Comparison of ENCODE assay signal across 8 cellular contexts in the genomic region with DNA sequence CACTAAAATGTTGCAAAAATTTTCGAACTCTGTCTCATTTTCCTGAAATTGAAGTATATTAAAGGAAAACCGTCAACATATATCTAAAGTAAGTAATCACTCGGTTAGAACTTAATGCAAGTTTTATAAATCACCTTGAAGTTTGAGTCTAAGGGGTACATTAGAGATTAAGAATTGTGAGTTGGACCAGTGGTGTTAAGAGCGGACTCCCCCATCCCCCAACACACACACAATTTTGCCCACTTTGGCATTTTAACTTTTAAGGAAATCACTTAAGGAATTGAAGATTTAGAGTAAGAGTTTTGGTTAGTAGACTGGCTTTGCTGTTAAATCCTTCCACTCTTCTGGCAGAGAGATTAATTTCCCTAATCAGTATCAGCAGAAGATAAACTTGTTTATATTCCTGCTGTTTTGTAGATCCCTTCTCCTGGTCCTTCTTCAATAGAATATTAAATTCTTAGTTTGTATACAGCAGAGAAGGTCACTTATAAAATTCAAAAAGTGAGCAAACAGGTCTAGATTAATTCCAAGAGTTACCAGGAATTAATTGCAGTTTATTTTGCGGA. TPM values are rescaled to one million over a fixed set of nuclear protein-coding genes. Genes with fewer than 3 reads are reported as not detected.
DNase-seq lines count a peak whose midpoint lies in the region; ATAC-seq, FAIRE-seq and TF ChIP-seq lines count a peak whose summit lies in the region.

No MANE protein-coding gene starts in this region.

- TF ChIP-seq RAD21 in K562 (CRISPR knock-in tag; conservative IDR thresholded peaks at IDR 0.05 in 1 of 2, IDR thresholded peaks at IDR 0.05 in 1 of 2): no peak

- H3K9me3 ChIP-seq in left ventricle myocardium inferior (replicated peaks): no peaks in the 10 kb centered on the region
- no peaks in the 10 kb centered on the region for H3K9me3 ChIP-seq in K562 (replicated peaks; ENCODE audit: control insufficient read depth, insufficient read depth, low read depth, low read length)
- no peaks in the 10 kb centered on the region for H3K9me3 ChIP-seq in vagina

- TSS peak; percentile 41 for BruUV-seq in K562 (replicated peaks; lab: Mats Ljungman, UMichigan)

- TF ChIP-seq EP300 in K562 (IDR thresholded peaks at IDR 0.05; ENCODE audit: low read length): no peak

- ATAC-seq in left cardiac atrium (no peak), K562 (no peak), GM18870 (IDR thresholded peaks at IDR 0.05; ENCODE audit: unreplicated experiment) (no peak), HG02840 (IDR thresholded peaks at IDR 0.05; ENCODE audit: low FRiP score, unreplicated experiment) (no peak)

- no peak for TF ChIP-seq CTCF in left ventricle myocardium inferior (IDR thresholded peaks at IDR 0.05; ENCODE audit: borderline replicate concordance)
- TF ChIP-seq CTCF in K562 (IDR thresholded peaks at IDR 0.05 in 2 of 3, conservative IDR thresholded peaks at IDR 0.05 in 1 of 3; ENCODE audit: insufficient read depth in 2 of 3, low read depth in 1 of 3, low read length in 3 of 3): no peak
- no peak for TF ChIP-seq CTCF in vagina (IDR thresholded peaks at IDR 0.05)

- H3K4me1 ChIP-seq in left ventricle myocardium inferior: peaks cover 67% of the 10 kb centered on the region
- H3K4me1 ChIP-seq in K562 (replicated peaks in 1 of 2; ENCODE audit: control insufficient read depth in 2 of 2, insufficient read depth in 2 of 2, low read length in 2 of 2): peaks cover 0 to 14% of the 10 kb centered on the region in 2 experiments; a peak in 3 of 5 replicates
- H3K4me1 ChIP-seq in vagina: peaks cover 49% of the 10 kb centered on the region

- H3K9ac ChIP-seq in K562 (ENCODE audit: insufficient read depth in 1 of 2, low read depth in 2 of 2, low read length in 2 of 2): peak overlapping the region in 1 of 2 experiments; percentile 84; a peak in 2 of 4 replicates

- H3K27ac ChIP-seq in left ventricle myocardium inferior (replicated peaks) (peak overlapping the region; percentile 94), K562 (ENCODE audit: extremely low read depth, low read depth, low read length) (peak overlapping the region; percentile 88; the same call in 2 of the 3 replicates), vagina (peak overlapping the region; percentile 99)

- TF ChIP-seq POLR2A in K562 (conservative IDR thresholded peaks at IDR 0.05) (no peak), vagina (IDR thresholded peaks at IDR 0.05) (no peak)

- no peak for DNase-seq in left ventricle myocardium inferior
- DNase-seq in left cardiac atrium: no peak
- no peak for DNase-seq in K562 (ENCODE audit: extremely low read depth in 1 of 4, low spot score in 3 of 4)
- DNase-seq in medulla oblongata (ENCODE audit: extremely low spot score): peak; percentile 42
- no peak for DNase-seq in vagina (ENCODE audit: extremely low spot score in 2 of 2)
- DNase-seq in G401 (ENCODE audit: low spot score): no peak

- intact Hi-C loops in left ventricle myocardium inferior (cut with micrococcal nuclease) (no loop called here), left cardiac atrium (cut with DNase I) (loop anchor here (5.0 to 10.0 kb wide), 2 partner anchors 92 to 230 kb away; no protein-coding TSS in a partner anchor), K562 (cut with micrococcal nuclease) (loop anchor here (5.0 kb wide), 2 partner anchors 55 to 135 kb away; no protein-coding TSS in a partner anchor), vagina (cut with DNase I) (no loop called here)

- H3K36me3 ChIP-seq in left ventricle myocardium inferior: no peaks in the 10 kb centered on the region
- H3K36me3 ChIP-seq in K562 (ENCODE audit: control insufficient read depth, insufficient read depth, low read length): no peaks in the 10 kb centered on the region; the same call in 2 of the 3 replicates
- H3K36me3 ChIP-seq in vagina: no peaks in the 10 kb centered on the region

- no peak overlapping the region for H2AFZ ChIP-seq in K562 (ENCODE audit: low read depth, low read length)

- CTCF ChIA-PET in K562 (lab: Yijun Ruan, JAX; ENCODE audit: low intra/inter-chr PET ratio): no interaction called here

- no peaks in the 10 kb centered on the region for H3K9me1 ChIP-seq in K562 (ENCODE audit: control insufficient read depth, insufficient read depth, low read length)

- H4K20me1 ChIP-seq in K562 (replicated peaks; ENCODE audit: control insufficient read depth, insufficient read depth, low read length): peaks cover 19% of the 10 kb centered on the region; the same call in 1 of the 2 replicates

- WGBS in K562 (ENCODE audit: insufficient coverage, low coverage, missing lambda C conversion rate): 2% methylated on average over 5 of the region's 5 CpGs

- POLR2A ChIA-PET in K562 (lab: Yijun Ruan, JAX): interaction anchor here (0.9 to 1.0 kb wide), 2 partner anchors 9 to 60 kb away, joined by 3 read pairs; no protein-coding TSS in a partner anchor

- peak overlapping the region; percentile 95 for H3K4me3 ChIP-seq in left ventricle myocardium inferior
- H3K4me3 ChIP-seq in K562: peak overlapping the region; percentile 84
- peak overlapping the region; percentile 95 to 98 for H3K4me3 ChIP-seq in vagina

- peak overlapping the region; percentile 88 for H3K4me2 ChIP-seq in K562 (ENCODE audit: insufficient read depth, low read length)

- in situ Hi-C loops in K562 (cut with MboI): no loop called here
- in situ Hi-C loops in G401 (cut with HindIII; ENCODE audit: low sequenced_read_pairs): no loop called here

- H3K27me3 ChIP-seq in left ventricle myocardium inferior (ENCODE audit: low read depth): no peaks in the 10 kb centered on the region
- H3K27me3 ChIP-seq in K562 (ENCODE audit: control insufficient read depth in 2 of 2, insufficient read depth in 2 of 2, low read length in 2 of 2): no peaks in the 10 kb centered on the region
- H3K27me3 ChIP-seq in vagina: no peaks in the 10 kb centered on the region

- no peak for FAIRE-seq in K562 (lab: Jason Lieb, UNC)

- peaks cover 64% of the 10 kb centered on the region for H3K79me2 ChIP-seq in K562 (ENCODE audit: control insufficient read depth, insufficient read depth, low read length)

TF ChIP-seq in K562, 482 proteins besides CTCF, POLR2A, EP300 and RAD21 (continues in another document):
- no peak for TF ChIP-seq PHF21A (IDR thresholded peaks at IDR 0.05; ENCODE audit: borderline replicate concordance, low read depth)
- no peak for TF ChIP-seq CBFA2T2 (conservative IDR thresholded peaks at IDR 0.05)
- TF ChIP-seq SIN3B (IDR thresholded peaks at IDR 0.05; ENCODE audit: low read depth): no peak
- no peak for TF ChIP-seq ZKSCAN1 (IDR thresholded peaks at IDR 0.05; ENCODE audit: low read depth, low read length)
- no peak for TF ChIP-seq CBFB (CRISPR knock-in tag; IDR thresholded peaks at IDR 0.05)
- TF ChIP-seq, protein P1, sequence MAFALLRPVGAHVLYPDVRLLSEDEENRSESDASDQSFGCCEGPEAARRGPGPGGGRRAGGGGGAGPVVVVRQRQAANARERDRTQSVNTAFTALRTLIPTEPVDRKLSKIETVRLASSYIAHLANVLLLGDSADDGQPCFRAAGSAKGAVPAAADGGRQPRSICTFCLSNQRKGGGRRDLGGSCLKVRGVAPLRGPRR (CRISPR knock-in tag; IDR thresholded peaks at IDR 0.05): no peak
- TF ChIP-seq CEBPG (CRISPR knock-in tag; IDR thresholded peaks at IDR 0.05): no peak
- TF ChIP-seq CEBPG (tag; conservative IDR thresholded peaks at IDR 0.05 in 1 of 2, IDR thresholded peaks at IDR 0.05 in 1 of 2): no peak
- TF ChIP-seq, protein P2, sequence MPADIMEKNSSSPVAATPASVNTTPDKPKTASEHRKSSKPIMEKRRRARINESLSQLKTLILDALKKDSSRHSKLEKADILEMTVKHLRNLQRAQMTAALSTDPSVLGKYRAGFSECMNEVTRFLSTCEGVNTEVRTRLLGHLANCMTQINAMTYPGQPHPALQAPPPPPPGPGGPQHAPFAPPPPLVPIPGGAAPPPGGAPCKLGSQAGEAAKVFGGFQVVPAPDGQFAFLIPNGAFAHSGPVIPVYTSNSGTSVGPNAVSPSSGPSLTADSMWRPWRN (IDR thresholded peaks at IDR 0.05; ENCODE audit: low read depth): no peak
- no peak for TF ChIP-seq ZNF699 (CRISPR knock-in tag; IDR thresholded peaks at IDR 0.05; ENCODE audit: insufficient replicate concordance)
- TF ChIP-seq ZNF561 (CRISPR knock-in tag; conservative IDR thresholded peaks at IDR 0.05): no peak
- TF ChIP-seq, protein P3, sequence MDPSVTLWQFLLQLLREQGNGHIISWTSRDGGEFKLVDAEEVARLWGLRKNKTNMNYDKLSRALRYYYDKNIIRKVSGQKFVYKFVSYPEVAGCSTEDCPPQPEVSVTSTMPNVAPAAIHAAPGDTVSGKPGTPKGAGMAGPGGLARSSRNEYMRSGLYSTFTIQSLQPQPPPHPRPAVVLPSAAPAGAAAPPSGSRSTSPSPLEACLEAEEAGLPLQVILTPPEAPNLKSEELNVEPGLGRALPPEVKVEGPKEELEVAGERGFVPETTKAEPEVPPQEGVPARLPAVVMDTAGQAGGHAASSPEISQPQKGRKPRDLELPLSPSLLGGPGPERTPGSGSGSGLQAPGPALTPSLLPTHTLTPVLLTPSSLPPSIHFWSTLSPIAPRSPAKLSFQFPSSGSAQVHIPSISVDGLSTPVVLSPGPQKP (CRISPR knock-in tag; IDR thresholded peaks at IDR 0.05): no peak
- no peak for TF ChIP-seq HNRNPL (IDR thresholded peaks at IDR 0.05; ENCODE audit: low read depth, low read length)
- TF ChIP-seq ZNF12 (CRISPR knock-in tag; IDR thresholded peaks at IDR 0.05): no peak

RNA-seq across cellular contexts. Expression of a gene that starts 1.5 kb away (rescaled TPM):
- 49.4 TPM for total RNA-seq in left ventricle myocardium inferior
- total RNA-seq in left cardiac atrium: 100 to 1,000 TPM in 1 of 2 donors, 10 to 100 TPM in 1; 50.9 to 109 TPM
- 27.0 and 107 TPM in 2 replicates for total RNA-seq in K562 (2011; cell fraction: chromatin; rRNA removed; ENCODE audit: low replicate concordance)
- 13.0 and 20.8 TPM in 2 replicates for total RNA-seq in K562 (2011; cell fraction: nucleolus; rRNA removed)
- total RNA-seq in K562 (2011; cell fraction: nucleoplasm; rRNA removed): 34.8 and 40.5 TPM in 2 replicates
- total RNA-seq in K562 (2014; rRNA removed): 19.7 and 24.2 TPM in 2 replicates
- total RNA-seq in K562 (2014; rRNA removed; fragmentation: Illumina TruSeq; extraction: Trizol): 29.3 and 32.3 TPM in 2 replicates
- 31.9 and 33.0 TPM in 2 replicates for total RNA-seq in K562 (2015; rRNA removed; fragmentation: Illumina TruSeq; extraction: Trizol)
- total RNA-seq in K562 (2021): 29.4 and 32.7 TPM in 2 replicates
- 18.3 and 20.2 TPM in 2 replicates for polyA plus RNA-seq in K562 (2011; rRNA removed)
- 6.5 and 7.0 TPM in 2 replicates for polyA plus RNA-seq in K562 (2011; cell fraction: cytosol; rRNA removed)
- polyA plus RNA-seq in K562 (2011; cell fraction: nucleus; rRNA removed): 13.5 and 14.8 TPM in 2 replicates
- 13.5 and 15.5 TPM in 2 replicates for polyA plus RNA-seq in K562 (2012)
- polyA plus RNA-seq in K562 (2014; fragmentation: Illumina TruSeq; extraction: Trizol): 32.7 and 35.3 TPM in 2 replicates
- 1 to 10 TPM; 5.9 to 7.5 TPM for polyA plus RNA-seq in K562 (2014; fragmentation: Nextera tagmentation; extraction: Ambion mirVana)
- polyA plus RNA-seq in K562 (2014; rRNA removed): 18.5 and 21.1 TPM in 2 replicates
- 53.8 and 55.7 TPM in 2 replicates for polyA minus RNA-seq in K562 (2011; rRNA and poly(A)+ RNA removed)
- 15.6 and 19.3 TPM in 2 replicates for polyA minus RNA-seq in K562 (2011; cell fraction: cytosol; rRNA and poly(A)+ RNA removed)
- polyA minus RNA-seq in K562 (2011; cell fraction: nucleus; rRNA and poly(A)+ RNA removed): 19.5 and 22.0 TPM in 2 replicates
- total RNA-seq in vagina: 140 TPM
- total RNA-seq in G401 (2014; rRNA removed; shearing (Covaris generic)): 72.6 and 115 TPM in 2 replicates

Comparison
In these comparisons a context has a peak if more than half of its experiments do, and no peak if none do; other contexts are left out.
1. intact Hi-C loops: an anchor here in left cardiac atrium (5.0 to 10.0 kb wide) and K562 (5.0 kb wide); none called in left ventricle myocardium inferior and vagina.